10 cellular contexts compared by ENCODE assay signal in genomic region chr3:52771702-52772101, GRCh38. TPM values are rescaled to one million over a fixed set of nuclear protein-coding genes. Genes with fewer than 3 reads are reported as not detected.
A peak's percentile ranks its signal among the peaks of the same experiment; 100 is the strongest.
DNase-seq lines count a peak whose midpoint lies in the region; ATAC-seq and TF ChIP-seq lines count a peak whose summit lies in the region.
"Had no signal": no experiment of that assay in that cellular context is flagged by ENCODE, and none has a peak within 500 bp of the region (broad histone marks: within the 10 kb centered on the region; RNA-seq: fewer than 3 reads in every experiment).

No MANE protein-coding gene starts in this region.

- POLR2A ChIA-PET in activated CD4-positive, alpha-beta T cell treated with anti-CD3 and anti-CD28 coated beads, Interleukin-2, amount 10 ng/mL, durations not matched to agents 7 days and 5 days (lab: Charles Lee), result no interaction called here

- H3K36me3 Mint-ChIP-seq in activated CD4-positive, alpha-beta T cell treated with anti-CD3 and anti-CD28 coated beads, Interleukin-2, amount 10 ng/mL, durations not matched to agents 7 days and 5 days (ENCODE audit: low read depth), result peaks cover 4% of the 10 kb centered on the region

- CTCF ChIA-PET in activated CD4-positive, alpha-beta T cell treated with anti-CD3 and anti-CD28 coated beads, Interleukin-2, amount 10 ng/mL, durations not matched to agents 7 days and 5 days (lab: Charles Lee), result interaction anchor here (0.9 to 1.3 kb wide), 2 partner anchors 20 to 81 kb away, joined by 4 to 5 read pairs; no protein-coding TSS in a partner anchor

- H2AFZ ChIP-seq in smooth muscle cell (ENCODE audit: low read depth), result peak overlapping the region; percentile 98

- TF ChIP-seq CTCF in VCaP (conservative IDR thresholded peaks at IDR 0.05) (no peak), smooth muscle cell (IDR thresholded peaks at IDR 0.05; ENCODE audit: borderline replicate concordance, insufficient read depth, poor library complexity, severe bottlenecking) (no peak)

- no peaks in the 10 kb centered on the region for H3K4me1 ChIP-seq in right cardiac atrium (ENCODE audit: control insufficient read depth, insufficient read depth, low read length)
- H3K4me1 ChIP-seq in smooth muscle cell (ENCODE audit: low read depth), result peaks cover 10% of the 10 kb centered on the region

- H3K4me1 Mint-ChIP-seq in activated CD4-positive, alpha-beta T cell treated with anti-CD3 and anti-CD28 coated beads, Interleukin-2, amount 10 ng/mL, durations not matched to agents 7 days and 5 days, result peaks cover 20% of the 10 kb centered on the region

- peak overlapping the region; percentile 84 for H3K4me3 Mint-ChIP-seq in activated CD4-positive, alpha-beta T cell treated with anti-CD3 and anti-CD28 coated beads, Interleukin-2, amount 10 ng/mL, durations not matched to agents 7 days and 5 days

- peaks cover 23% of the 10 kb centered on the region for H3K79me2 ChIP-seq in smooth muscle cell (ENCODE audit: low read depth)

- H3F3A ChIP-seq in smooth muscle cell (ENCODE audit: low read depth), result no peaks in the 10 kb centered on the region

- H3K27me3 ChIP-seq in right cardiac atrium (ENCODE audit: control insufficient read depth, insufficient read depth), result no peaks in the 10 kb centered on the region
- no peaks in the 10 kb centered on the region for H3K27me3 ChIP-seq in smooth muscle cell (ENCODE audit: low read depth)

- no peak for ATAC-seq in right cardiac atrium
- ATAC-seq in GM21515 (IDR thresholded peaks at IDR 0.05; ENCODE audit: unreplicated experiment), result no peak
- ATAC-seq in HG03175 (IDR thresholded peaks at IDR 0.05; ENCODE audit: unreplicated experiment), result no peak

- H3K27ac ChIP-seq in VCaP, result peak overlapping the region; percentile 88
- H3K27ac ChIP-seq in right cardiac atrium (ENCODE audit: low read length), result no peak overlapping the region
- H3K27ac ChIP-seq in smooth muscle cell (ENCODE audit: low read depth), result no peak overlapping the region

- no peak overlapping the region for H3K9ac ChIP-seq in smooth muscle cell (ENCODE audit: low read depth)

- intact Hi-C loops in right cardiac atrium (cut with DNase I), result no loop called here

- H3K4me3 ChIP-seq in right cardiac atrium (ENCODE audit: low read length), result peak overlapping the region; percentile 98
- no peak overlapping the region for H3K4me3 ChIP-seq in smooth muscle cell

- no peaks in the 10 kb centered on the region for H3K36me3 ChIP-seq in smooth muscle cell (ENCODE audit: low read depth)

- no peaks in the 10 kb centered on the region for H3K9me3 Mint-ChIP-seq in activated CD4-positive, alpha-beta T cell treated with anti-CD3 and anti-CD28 coated beads, Interleukin-2, amount 10 ng/mL, durations not matched to agents 7 days and 5 days

- H3K9me3 ChIP-seq in right cardiac atrium (ENCODE audit: control insufficient read depth, low read length), result no peaks in the 10 kb centered on the region
- no peaks in the 10 kb centered on the region for H3K9me3 ChIP-seq in smooth muscle cell (replicated peaks; ENCODE audit: low read depth)

- 91% methylated on average over 10 of the region's 10 CpGs for WGBS in right cardiac atrium
- WGBS in smooth muscle cell (ENCODE audit: low lambda C conversion rate), result 92% methylated on average over 10 of the region's 10 CpGs

- H3K4me2 ChIP-seq in smooth muscle cell, result peak overlapping the region; percentile 98

- no peaks in the 10 kb centered on the region for H4K20me1 ChIP-seq in smooth muscle cell (ENCODE audit: low read depth)

- H3K27ac Mint-ChIP-seq in activated CD4-positive, alpha-beta T cell treated with anti-CD3 and anti-CD28 coated beads, Interleukin-2, amount 10 ng/mL, durations not matched to agents 7 days and 5 days, result peak overlapping the region; percentile 95

- no peaks in the 10 kb centered on the region for H3K27me3 Mint-ChIP-seq in activated CD4-positive, alpha-beta T cell treated with anti-CD3 and anti-CD28 coated beads, Interleukin-2, amount 10 ng/mL, durations not matched to agents 7 days and 5 days

- no peak for DNase-seq in activated CD4-positive, alpha-beta T cell treated with anti-CD3 and anti-CD28 coated beads, Interleukin-2, amount 10 ng/mL, durations not matched to agents 7 days and 5 days
- DNase-seq in activated CD4-positive, alpha-beta T cell treated with anti-CD3 and anti-CD28 coated beads for 1 hour, result no peak
- DNase-seq in right cardiac atrium, result no peak
- no peak for DNase-seq in smooth muscle cell (lab: John Stamatoyannopoulos, UW; ENCODE audit: unreplicated experiment)
- no peak for DNase-seq in NCI-H748 (lab: John Stamatoyannopoulos, UW; ENCODE audit: unreplicated experiment)
- DNase-seq: HCEC 1CT had no signal

RNA-seq across cellular contexts. Expression of gene NEK4, which starts 1.0 kb away (rescaled TPM):
- total RNA-seq in activated CD4-positive, alpha-beta T cell treated with anti-CD3 and anti-CD28 coated beads, Interleukin-2, amount 10 ng/mL, durations not matched to agents 7 days and 5 days, result 10 to 100 TPM; 21.4 to 22.2 TPM
- 10 to 100 TPM; 16.4 to 18.2 (median 17.5) TPM for total RNA-seq in right cardiac atrium
- polyA plus RNA-seq in right cardiac atrium, result 4.5 TPM
- total RNA-seq in smooth muscle cell, result 9.6 and 11.0 TPM in 2 replicates
- polyA plus RNA-seq in smooth muscle cell, result 7.1 and 8.6 TPM in 2 replicates

RNA-seq across cellular contexts. Expression of gene ITIH1, which starts 5.7 kb away (rescaled TPM):
- not detected for total RNA-seq in activated CD4-positive, alpha-beta T cell treated with anti-CD3 and anti-CD28 coated beads, Interleukin-2, amount 10 ng/mL, durations not matched to agents 7 days and 5 days
- not detected for total RNA-seq in right cardiac atrium
- 0.18 TPM for polyA plus RNA-seq in right cardiac atrium
- total RNA-seq in smooth muscle cell, result not detected in 2 replicates
- 0.33 TPM in 1 of 2 replicates, not detected in the other for polyA plus RNA-seq in smooth muscle cell
- total RNA-seq: mesenteric fat pad had no signal

RNA-seq across cellular contexts. Expression of gene ITIH3, which starts 22.9 kb away (rescaled TPM):
- total RNA-seq in activated CD4-positive, alpha-beta T cell treated with anti-CD3 and anti-CD28 coated beads, Interleukin-2, amount 10 ng/mL, durations not matched to agents 7 days and 5 days, result not detected
- total RNA-seq in right cardiac atrium (1 to 10 TPM in 1 of 4 donors, under 1 TPM in 3; 0.21 to 1.8 (median 0.53) TPM), smooth muscle cell (not detected in 2 replicates)
- polyA plus RNA-seq in right cardiac atrium (0.43 TPM), smooth muscle cell (0.35 TPM in 1 of 2 replicates, not detected in the other)

RNA-seq across cellular contexts. Expression of gene ITIH4, which starts 58.8 kb away (rescaled TPM):
- 10 to 100 TPM; 25.5 to 28.6 TPM for total RNA-seq in activated CD4-positive, alpha-beta T cell treated with anti-CD3 and anti-CD28 coated beads, Interleukin-2, amount 10 ng/mL, durations not matched to agents 7 days and 5 days
- total RNA-seq in right cardiac atrium (1 to 10 TPM; 3.4 to 5.7 (median 5.0) TPM), smooth muscle cell (1.6 and 2.3 TPM in 2 replicates)
- polyA plus RNA-seq in right cardiac atrium (5.0 TPM), smooth muscle cell (1.6 and 4.5 TPM in 2 replicates)
